ENCODE assay signal across 18 cellular contexts in the genomic region with DNA sequence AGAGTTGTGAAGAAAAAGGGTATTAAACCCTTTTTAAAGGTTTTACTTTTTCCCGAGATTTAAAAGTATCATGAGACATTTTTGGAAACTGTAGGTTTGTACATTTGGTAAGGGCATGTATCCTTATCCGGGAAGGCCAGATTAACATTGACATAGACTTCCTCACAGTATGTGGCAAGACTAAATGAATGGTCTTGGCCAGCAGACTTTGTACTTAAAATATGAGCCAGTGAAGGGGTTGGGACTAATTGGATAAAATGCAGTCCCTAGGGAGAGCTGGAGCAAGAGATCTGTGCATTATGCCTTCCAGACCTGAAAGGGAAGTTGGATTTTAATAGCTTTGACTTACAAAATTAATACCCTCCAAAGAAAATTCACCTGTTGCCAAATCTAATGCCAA.
DNase-seq lines count a peak whose midpoint lies in the region; ATAC-seq and TF ChIP-seq lines count a peak whose summit lies in the region.
"Had no signal": no experiment of that assay in that cellular context is flagged by ENCODE, and none has a peak within 500 bp of the region (broad histone marks: within the 10 kb centered on the region; RNA-seq: fewer than 3 reads in every experiment).

No MANE protein-coding gene starts in this region.

- H3K36me3 ChIP-seq in rectal smooth muscle tissue (ENCODE audit: control insufficient read depth, insufficient read depth, low read length) = no peaks in the 10 kb centered on the region
- H3K36me3 ChIP-seq: spleen, vagina, WERI-Rb-1 had no signal

- no peak overlapping the region for H3K4me3 ChIP-seq in fibroblast of mammary gland (ENCODE audit: control insufficient read depth, low read depth, low read length)
- no peak overlapping the region for H3K4me3 ChIP-seq in rectal smooth muscle tissue (ENCODE audit: low read length)
- H3K4me3 ChIP-seq: coronary artery, spleen, vagina had no signal

- ATAC-seq in GM21367 (IDR thresholded peaks at IDR 0.05; ENCODE audit: unreplicated experiment) = no peak
- no peak for ATAC-seq in esophagus mucosa
- no peak for ATAC-seq in HG03521 (IDR thresholded peaks at IDR 0.05; ENCODE audit: unreplicated experiment)
- ATAC-seq: activated CD8-positive, alpha-beta T cell treated with anti-CD3 and anti-CD28 coated beads, Interleukin-2, amount 10 ng/mL, durations not matched to agents 7 days and 5 days; activated T-helper 17 cell treated with anti-CD3 and anti-CD28 coated beads, Interleukin-2, amount 50 U/mL, for 72 hours; stimulated activated memory B cell treated with anti-CD40 and anti-IgM and Interleukin-4, amounts not matched to agents 10 μg/mL and 1 μg/mL and 100 μg/mL, for 72 hours had no signal

- TF ChIP-seq CTCF in AG09319 (IDR thresholded peaks at IDR 0.05; ENCODE audit: low read depth, low read length) = no peak
- no peak for TF ChIP-seq CTCF in fibroblast of mammary gland (conservative IDR thresholded peaks at IDR 0.05; ENCODE audit: control insufficient read depth, insufficient read depth, low read depth, low read length)

- peaks cover 10% of the 10 kb centered on the region for H3K4me1 ChIP-seq in rectal smooth muscle tissue (ENCODE audit: control insufficient read depth, insufficient read depth, low read length)
- H3K4me1 ChIP-seq: spleen, vagina had no signal

- peak; percentile 67 for DNase-seq in AG09319 (ENCODE audit: extremely low read depth, low read depth)
- DNase-seq in NCI-H446 treated with DMSO at 0.1 percent for 48 hours (lab: John Stamatoyannopoulos, UW) = peak; percentile 59
- DNase-seq in fibroblast of mammary gland (ENCODE audit: low read depth) = peak; percentile 65
- DNase-seq in HT-29 (ENCODE audit: low spot score) = no peak
- DNase-seq: activated CD8-positive, alpha-beta T cell treated with anti-CD3 and anti-CD28 coated beads, Interleukin-2, amount 10 ng/mL, durations not matched to agents 7 days and 5 days; amniotic stem cell; NCI-H187; NCI-H524 treated with DMSO at 0.1 percent for 48 hours; spleen; WERI-Rb-1 had no signal

- no peaks in the 10 kb centered on the region for H3K27me3 ChIP-seq in rectal smooth muscle tissue (ENCODE audit: control insufficient read depth, insufficient read depth, low read length)
- H3K27me3 ChIP-seq: spleen, vagina had no signal

- H3K27ac ChIP-seq in rectal smooth muscle tissue (ENCODE audit: low read depth, low read length) = peak overlapping the region; percentile 21
- H3K27ac ChIP-seq: spleen, vagina, WERI-Rb-1 had no signal

- H3K9ac ChIP-seq in rectal smooth muscle tissue (ENCODE audit: low read length) = no peak overlapping the region
